ENCODE assay signal across 23 cellular contexts in genomic region chr4:103753868-103754653, GRCh38. TPM values are rescaled to one million over a fixed set of nuclear protein-coding genes. Genes with fewer than 3 reads are reported as not detected.
"Had no signal": no experiment of that assay in that cellular context is flagged by ENCODE, and none has a peak within 500 bp of the region (broad histone marks: within the 10 kb centered on the region; RNA-seq: fewer than 3 reads in every experiment).

No MANE protein-coding gene starts in this region.

- ATAC-seq: activated T-helper 17 cell treated with anti-CD3 and anti-CD28 coated beads, Interleukin-2, amount 50 U/mL, for 72 hours had no signal

- H3K36me3 ChIP-seq: esophagus muscularis mucosa, heart right ventricle, right atrium auricular region had no signal

- H3K9me3 ChIP-seq: body of pancreas, esophagus muscularis mucosa, heart right ventricle, right atrium auricular region, testis had no signal

- H3K9me3 Mint-ChIP-seq: activated B cell treated with CpG ODN at 0.5 μM for 24 hours; activated naive CD8-positive, alpha-beta T cell treated with anti-CD3 and anti-CD28 coated beads, Interleukin-2, amount 10 ng/mL, durations not matched to agents 7 days and 5 days; activated T-helper 17 cell treated with anti-CD3 and anti-CD28 coated beads, Interleukin-2, amount 50 U/mL, for 72 hours; neural crest cell had no signal

- H3K27ac ChIP-seq: body of pancreas, esophagus muscularis mucosa, heart right ventricle, right atrium auricular region, testis had no signal

- H3K4me1 Mint-ChIP-seq: activated B cell treated with CpG ODN at 0.5 μM for 24 hours; activated CD4-positive, alpha-beta memory T cell treated with anti-CD3 and anti-CD28 coated beads, Interleukin-2, amount 10 ng/mL, durations not matched to agents 7 days and 5 days; activated naive CD8-positive, alpha-beta T cell treated with anti-CD3 and anti-CD28 coated beads, Interleukin-2, amount 10 ng/mL, durations not matched to agents 7 days and 5 days; activated T-helper 17 cell treated with anti-CD3 and anti-CD28 coated beads, Interleukin-2, amount 50 U/mL, for 72 hours; central memory CD8-positive, alpha-beta T cell; naive B cell; neural crest cell had no signal

- H3K4me3 Mint-ChIP-seq: activated B cell treated with CpG ODN at 0.5 μM for 24 hours; activated CD4-positive, alpha-beta memory T cell treated with anti-CD3 and anti-CD28 coated beads, Interleukin-2, amount 10 ng/mL, durations not matched to agents 7 days and 5 days; activated naive CD8-positive, alpha-beta T cell treated with anti-CD3 and anti-CD28 coated beads, Interleukin-2, amount 10 ng/mL, durations not matched to agents 7 days and 5 days; activated T-helper 17 cell treated with anti-CD3 and anti-CD28 coated beads, Interleukin-2, amount 50 U/mL, for 72 hours; central memory CD8-positive, alpha-beta T cell; naive B cell; neural crest cell; type B pancreatic cell had no signal

- H3K4me1 ChIP-seq: body of pancreas, esophagus muscularis mucosa, heart right ventricle, right atrium auricular region, testis had no signal

- DNase-seq: activated B cell treated with CpG ODN at 0.5 μM for 24 hours; activated CD4-positive, alpha-beta memory T cell treated with anti-CD3 and anti-CD28 coated beads, Interleukin-2, amount 10 ng/mL, durations not matched to agents 7 days and 5 days; activated CD4-positive, alpha-beta T cell treated with anti-CD3 and anti-CD28 coated beads for 48 hours; activated naive CD4-positive, alpha-beta T cell treated with Interleukin-2 at 50 U/mL for 16 hours; activated naive CD8-positive, alpha-beta T cell treated with anti-CD3 and anti-CD28 coated beads, Interleukin-2, amount 10 ng/mL, durations not matched to agents 7 days and 5 days; activated T-cell treated with anti-CD3 and anti-CD28 coated beads, Interleukin-2, amount 50 U/mL, for 1 hour; cortex of kidney; heart right ventricle; mesenchymal stem cell; naive B cell; testis had no signal

- H3K27ac Mint-ChIP-seq: activated B cell treated with CpG ODN at 0.5 μM for 24 hours; activated CD4-positive, alpha-beta memory T cell treated with anti-CD3 and anti-CD28 coated beads, Interleukin-2, amount 10 ng/mL, durations not matched to agents 7 days and 5 days; activated naive CD8-positive, alpha-beta T cell treated with anti-CD3 and anti-CD28 coated beads, Interleukin-2, amount 10 ng/mL, durations not matched to agents 7 days and 5 days; activated T-helper 17 cell treated with anti-CD3 and anti-CD28 coated beads, Interleukin-2, amount 50 U/mL, for 72 hours; naive B cell; progenitor cell of endocrine pancreas; type B pancreatic cell had no signal

- H3K4me3 ChIP-seq: body of pancreas, esophagus muscularis mucosa, heart right ventricle, mucosa of descending colon, right atrium auricular region, skin epidermis, testis had no signal

- H3K27me3 ChIP-seq: body of pancreas, esophagus muscularis mucosa, heart right ventricle, right atrium auricular region, testis had no signal

- H3K27me3 Mint-ChIP-seq: activated B cell treated with CpG ODN at 0.5 μM for 24 hours; activated CD4-positive, alpha-beta memory T cell treated with anti-CD3 and anti-CD28 coated beads, Interleukin-2, amount 10 ng/mL, durations not matched to agents 7 days and 5 days; activated naive CD8-positive, alpha-beta T cell treated with anti-CD3 and anti-CD28 coated beads, Interleukin-2, amount 10 ng/mL, durations not matched to agents 7 days and 5 days; activated T-helper 17 cell treated with anti-CD3 and anti-CD28 coated beads, Interleukin-2, amount 50 U/mL, for 72 hours; central memory CD8-positive, alpha-beta T cell; naive B cell; progenitor cell of endocrine pancreas; type B pancreatic cell had no signal

- H3K36me3 Mint-ChIP-seq: activated naive CD8-positive, alpha-beta T cell treated with anti-CD3 and anti-CD28 coated beads, Interleukin-2, amount 10 ng/mL, durations not matched to agents 7 days and 5 days; naive B cell had no signal

RNA-seq across cellular contexts. Expression of gene TACR3, which starts 34.3 kb away (rescaled TPM):
- total RNA-seq: activated B cell treated with CpG ODN at 0.5 μM for 24 hours; activated CD4-positive, alpha-beta memory T cell treated with anti-CD3 and anti-CD28 coated beads, Interleukin-2, amount 10 ng/mL, durations not matched to agents 7 days and 5 days; activated naive CD8-positive, alpha-beta T cell treated with anti-CD3 and anti-CD28 coated beads, Interleukin-2, amount 10 ng/mL, durations not matched to agents 7 days and 5 days; activated T-helper 17 cell treated with anti-CD3 and anti-CD28 coated beads, Interleukin-2, amount 50 U/mL, for 72 hours; body of pancreas; heart right ventricle; lower leg skin; mucosa of descending colon; omental fat pad; right atrium auricular region had no signal
- polyA plus RNA-seq: heart right ventricle had no signal
